In the genomic region with DNA sequence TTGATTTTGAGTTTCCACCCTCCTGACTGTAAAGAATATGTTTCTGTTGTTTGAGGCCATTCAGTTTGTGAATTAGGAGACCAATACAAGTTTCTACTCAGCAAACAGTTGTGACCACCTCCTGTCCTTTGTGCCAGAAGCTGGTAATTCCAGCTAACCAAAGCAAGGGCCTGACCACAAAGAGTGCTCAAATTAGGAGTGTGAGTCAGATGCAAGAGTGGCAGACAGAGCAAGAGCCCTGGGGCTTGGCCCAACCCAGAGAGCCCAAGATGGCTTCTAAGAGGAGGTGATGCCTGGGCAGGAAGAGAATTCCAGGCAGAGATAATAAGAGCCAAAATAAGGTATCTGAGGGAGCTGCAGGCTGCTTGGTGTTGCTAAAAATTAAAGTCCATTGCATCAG, we compare ENCODE assay signal across 1 cellular context.
TF ChIP-seq lines count a peak whose summit lies in the region.

No MANE protein-coding gene starts in this region.

TF ChIP-seq in H1, 55 proteins besides CTCF, POLR2A, EP300 and RAD21 (continued from another document):
- TF ChIP-seq, protein P1, sequence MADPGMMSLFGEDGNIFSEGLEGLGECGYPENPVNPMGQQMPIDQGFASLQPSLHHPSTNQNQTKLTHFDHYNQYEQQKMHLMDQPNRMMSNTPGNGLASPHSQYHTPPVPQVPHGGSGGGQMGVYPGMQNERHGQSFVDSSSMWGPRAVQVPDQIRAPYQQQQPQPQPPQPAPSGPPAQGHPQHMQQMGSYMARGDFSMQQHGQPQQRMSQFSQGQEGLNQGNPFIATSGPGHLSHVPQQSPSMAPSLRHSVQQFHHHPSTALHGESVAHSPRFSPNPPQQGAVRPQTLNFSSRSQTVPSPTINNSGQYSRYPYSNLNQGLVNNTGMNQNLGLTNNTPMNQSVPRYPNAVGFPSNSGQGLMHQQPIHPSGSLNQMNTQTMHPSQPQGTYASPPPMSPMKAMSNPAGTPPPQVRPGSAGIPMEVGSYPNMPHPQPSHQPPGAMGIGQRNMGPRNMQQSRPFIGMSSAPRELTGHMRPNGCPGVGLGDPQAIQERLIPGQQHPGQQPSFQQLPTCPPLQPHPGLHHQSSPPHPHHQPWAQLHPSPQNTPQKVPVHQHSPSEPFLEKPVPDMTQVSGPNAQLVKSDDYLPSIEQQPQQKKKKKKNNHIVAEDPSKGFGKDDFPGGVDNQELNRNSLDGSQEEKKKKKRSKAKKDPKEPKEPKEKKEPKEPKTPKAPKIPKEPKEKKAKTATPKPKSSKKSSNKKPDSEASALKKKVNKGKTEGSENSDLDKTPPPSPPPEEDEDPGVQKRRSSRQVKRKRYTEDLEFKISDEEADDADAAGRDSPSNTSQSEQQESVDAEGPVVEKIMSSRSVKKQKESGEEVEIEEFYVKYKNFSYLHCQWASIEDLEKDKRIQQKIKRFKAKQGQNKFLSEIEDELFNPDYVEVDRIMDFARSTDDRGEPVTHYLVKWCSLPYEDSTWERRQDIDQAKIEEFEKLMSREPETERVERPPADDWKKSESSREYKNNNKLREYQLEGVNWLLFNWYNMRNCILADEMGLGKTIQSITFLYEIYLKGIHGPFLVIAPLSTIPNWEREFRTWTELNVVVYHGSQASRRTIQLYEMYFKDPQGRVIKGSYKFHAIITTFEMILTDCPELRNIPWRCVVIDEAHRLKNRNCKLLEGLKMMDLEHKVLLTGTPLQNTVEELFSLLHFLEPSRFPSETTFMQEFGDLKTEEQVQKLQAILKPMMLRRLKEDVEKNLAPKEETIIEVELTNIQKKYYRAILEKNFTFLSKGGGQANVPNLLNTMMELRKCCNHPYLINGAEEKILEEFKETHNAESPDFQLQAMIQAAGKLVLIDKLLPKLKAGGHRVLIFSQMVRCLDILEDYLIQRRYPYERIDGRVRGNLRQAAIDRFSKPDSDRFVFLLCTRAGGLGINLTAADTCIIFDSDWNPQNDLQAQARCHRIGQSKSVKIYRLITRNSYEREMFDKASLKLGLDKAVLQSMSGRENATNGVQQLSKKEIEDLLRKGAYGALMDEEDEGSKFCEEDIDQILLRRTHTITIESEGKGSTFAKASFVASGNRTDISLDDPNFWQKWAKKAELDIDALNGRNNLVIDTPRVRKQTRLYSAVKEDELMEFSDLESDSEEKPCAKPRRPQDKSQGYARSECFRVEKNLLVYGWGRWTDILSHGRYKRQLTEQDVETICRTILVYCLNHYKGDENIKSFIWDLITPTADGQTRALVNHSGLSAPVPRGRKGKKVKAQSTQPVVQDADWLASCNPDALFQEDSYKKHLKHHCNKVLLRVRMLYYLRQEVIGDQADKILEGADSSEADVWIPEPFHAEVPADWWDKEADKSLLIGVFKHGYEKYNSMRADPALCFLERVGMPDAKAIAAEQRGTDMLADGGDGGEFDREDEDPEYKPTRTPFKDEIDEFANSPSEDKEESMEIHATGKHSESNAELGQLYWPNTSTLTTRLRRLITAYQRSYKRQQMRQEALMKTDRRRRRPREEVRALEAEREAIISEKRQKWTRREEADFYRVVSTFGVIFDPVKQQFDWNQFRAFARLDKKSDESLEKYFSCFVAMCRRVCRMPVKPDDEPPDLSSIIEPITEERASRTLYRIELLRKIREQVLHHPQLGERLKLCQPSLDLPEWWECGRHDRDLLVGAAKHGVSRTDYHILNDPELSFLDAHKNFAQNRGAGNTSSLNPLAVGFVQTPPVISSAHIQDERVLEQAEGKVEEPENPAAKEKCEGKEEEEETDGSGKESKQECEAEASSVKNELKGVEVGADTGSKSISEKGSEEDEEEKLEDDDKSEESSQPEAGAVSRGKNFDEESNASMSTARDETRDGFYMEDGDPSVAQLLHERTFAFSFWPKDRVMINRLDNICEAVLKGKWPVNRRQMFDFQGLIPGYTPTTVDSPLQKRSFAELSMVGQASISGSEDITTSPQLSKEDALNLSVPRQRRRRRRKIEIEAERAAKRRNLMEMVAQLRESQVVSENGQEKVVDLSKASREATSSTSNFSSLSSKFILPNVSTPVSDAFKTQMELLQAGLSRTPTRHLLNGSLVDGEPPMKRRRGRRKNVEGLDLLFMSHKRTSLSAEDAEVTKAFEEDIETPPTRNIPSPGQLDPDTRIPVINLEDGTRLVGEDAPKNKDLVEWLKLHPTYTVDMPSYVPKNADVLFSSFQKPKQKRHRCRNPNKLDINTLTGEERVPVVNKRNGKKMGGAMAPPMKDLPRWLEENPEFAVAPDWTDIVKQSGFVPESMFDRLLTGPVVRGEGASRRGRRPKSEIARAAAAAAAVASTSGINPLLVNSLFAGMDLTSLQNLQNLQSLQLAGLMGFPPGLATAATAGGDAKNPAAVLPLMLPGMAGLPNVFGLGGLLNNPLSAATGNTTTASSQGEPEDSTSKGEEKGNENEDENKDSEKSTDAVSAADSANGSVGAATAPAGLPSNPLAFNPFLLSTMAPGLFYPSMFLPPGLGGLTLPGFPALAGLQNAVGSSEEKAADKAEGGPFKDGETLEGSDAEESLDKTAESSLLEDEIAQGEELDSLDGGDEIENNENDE (IDR thresholded peaks at IDR 0.05; ENCODE audit: insufficient replicate concordance, low read length), result no peak
- no peak for TF ChIP-seq BCL11A (IDR thresholded peaks at IDR 0.05; ENCODE audit: low read depth in 2 of 2, low read length in 2 of 2)
- no peak for TF ChIP-seq RFX5 (IDR thresholded peaks at IDR 0.05; ENCODE audit: borderline replicate concordance, low read depth, low read length)
- TF ChIP-seq, protein P2, sequence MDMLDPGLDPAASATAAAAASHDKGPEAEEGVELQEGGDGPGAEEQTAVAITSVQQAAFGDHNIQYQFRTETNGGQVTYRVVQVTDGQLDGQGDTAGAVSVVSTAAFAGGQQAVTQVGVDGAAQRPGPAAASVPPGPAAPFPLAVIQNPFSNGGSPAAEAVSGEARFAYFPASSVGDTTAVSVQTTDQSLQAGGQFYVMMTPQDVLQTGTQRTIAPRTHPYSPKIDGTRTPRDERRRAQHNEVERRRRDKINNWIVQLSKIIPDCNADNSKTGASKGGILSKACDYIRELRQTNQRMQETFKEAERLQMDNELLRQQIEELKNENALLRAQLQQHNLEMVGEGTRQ (IDR thresholded peaks at IDR 0.05; ENCODE audit: low read length), result no peak
- TF ChIP-seq YY1 (IDR thresholded peaks at IDR 0.05; ENCODE audit: low read depth, low read length), result no peak
- no peak for TF ChIP-seq RXRA (IDR thresholded peaks at IDR 0.05; ENCODE audit: insufficient read depth, low read depth, low read length)
- TF ChIP-seq GTF2F1 (IDR thresholded peaks at IDR 0.05; ENCODE audit: borderline replicate concordance, low read depth, low read length), result no peak
- TF ChIP-seq SRF (IDR thresholded peaks at IDR 0.05; ENCODE audit: low read depth, low read length), result no peak
- TF ChIP-seq CREB1 (IDR thresholded peaks at IDR 0.05), result no peak
- TF ChIP-seq HDAC2 (IDR thresholded peaks at IDR 0.05; ENCODE audit: borderline replicate concordance in 1 of 2, low read depth in 2 of 2, low read length in 2 of 2), result no peak
- TF ChIP-seq CHD2 (IDR thresholded peaks at IDR 0.05; ENCODE audit: low read length), result no peak
